33 cellular contexts compared by ENCODE assay signal in genomic region chr10:68272833-68273232, GRCh38. TPM values are rescaled to one million over a fixed set of nuclear protein-coding genes. Genes with fewer than 3 reads are reported as not detected.
"Had no signal": no experiment of that assay in that cellular context is flagged by ENCODE, and none has a peak within 500 bp of the region (broad histone marks: within the 10 kb centered on the region; RNA-seq: fewer than 3 reads in every experiment).

No MANE protein-coding gene starts in this region.

- H3K4me3 ChIP-seq: colonic mucosa, coronary artery, dorsolateral prefrontal cortex, esophagus muscularis mucosa, esophagus squamous epithelium, gastrocnemius medialis, gastroesophageal sphincter, heart left ventricle, heart right ventricle, hepatocyte had no signal

- H3K27ac ChIP-seq: colonic mucosa, coronary artery, dorsolateral prefrontal cortex, epithelial cell of prostate, esophagus muscularis mucosa, esophagus squamous epithelium, foreskin keratinocyte, gastrocnemius medialis, gastroesophageal sphincter, heart left ventricle, heart right ventricle, hepatocyte had no signal

- H3K27me3 ChIP-seq: colonic mucosa, dorsolateral prefrontal cortex, esophagus muscularis mucosa, esophagus squamous epithelium, gastrocnemius medialis, gastroesophageal sphincter, heart left ventricle, heart right ventricle, hepatocyte had no signal

- DNase-seq: colonic mucosa; cortex of kidney; dermis blood vessel endothelial cell; dorsolateral prefrontal cortex; effector CD4-positive, alpha-beta T cell; effector CD8-positive, alpha-beta T cell; effector memory CD4-positive, alpha-beta T cell; effector memory CD8-positive, alpha-beta T cell; endodermal cell; esophagus squamous epithelium; foreskin fibroblast; foreskin keratinocyte; foreskin melanocyte; gastrocnemius medialis; glutamatergic neuron; head of caudate nucleus; heart left ventricle; heart right ventricle had no signal

- ATAC-seq: effector memory CD8-positive, alpha-beta T cell; esophagus mucosa; foreskin keratinocyte; gastrocnemius medialis; gastroesophageal sphincter; heart left ventricle; heart right ventricle had no signal

- H3K9me3 ChIP-seq: colonic mucosa, gastrocnemius medialis had no signal

- H3K4me2 ChIP-seq: hepatocyte had no signal

- H3K4me1 ChIP-seq: colonic mucosa, esophagus muscularis mucosa, esophagus squamous epithelium, foreskin keratinocyte, gastrocnemius medialis, gastroesophageal sphincter, heart right ventricle had no signal

- H3K36me3 ChIP-seq: colonic mucosa, esophagus muscularis mucosa, esophagus squamous epithelium, gastrocnemius medialis, gastroesophageal sphincter, heart left ventricle, heart right ventricle had no signal

- H3K79me2 ChIP-seq: hepatocyte had no signal

- H2AFZ ChIP-seq: hepatocyte had no signal

- FAIRE-seq: colon, endometrium, endothelial cell of umbilical vein, frontal cortex had no signal

RNA-seq across cellular contexts. Expression of gene ATOH7, which starts 40.9 kb away (rescaled TPM):
- total RNA-seq: dermis blood vessel endothelial cell, dermis microvascular lymphatic vessel endothelial cell, endothelial cell of umbilical vein, epithelial cell of proximal tubule, esophagus mucosa, esophagus muscularis mucosa, esophagus squamous epithelium, fibroblast of lung, fibroblast of villous mesenchyme, gastrocnemius medialis, glomerular endothelial cell, heart right ventricle had no signal
- polyA plus RNA-seq: endothelial cell of umbilical vein, fibroblast of lung, foreskin keratinocyte, heart left ventricle, hepatocyte had no signal
